ENCODE assay signal across 19 cellular contexts in the genomic region with DNA sequence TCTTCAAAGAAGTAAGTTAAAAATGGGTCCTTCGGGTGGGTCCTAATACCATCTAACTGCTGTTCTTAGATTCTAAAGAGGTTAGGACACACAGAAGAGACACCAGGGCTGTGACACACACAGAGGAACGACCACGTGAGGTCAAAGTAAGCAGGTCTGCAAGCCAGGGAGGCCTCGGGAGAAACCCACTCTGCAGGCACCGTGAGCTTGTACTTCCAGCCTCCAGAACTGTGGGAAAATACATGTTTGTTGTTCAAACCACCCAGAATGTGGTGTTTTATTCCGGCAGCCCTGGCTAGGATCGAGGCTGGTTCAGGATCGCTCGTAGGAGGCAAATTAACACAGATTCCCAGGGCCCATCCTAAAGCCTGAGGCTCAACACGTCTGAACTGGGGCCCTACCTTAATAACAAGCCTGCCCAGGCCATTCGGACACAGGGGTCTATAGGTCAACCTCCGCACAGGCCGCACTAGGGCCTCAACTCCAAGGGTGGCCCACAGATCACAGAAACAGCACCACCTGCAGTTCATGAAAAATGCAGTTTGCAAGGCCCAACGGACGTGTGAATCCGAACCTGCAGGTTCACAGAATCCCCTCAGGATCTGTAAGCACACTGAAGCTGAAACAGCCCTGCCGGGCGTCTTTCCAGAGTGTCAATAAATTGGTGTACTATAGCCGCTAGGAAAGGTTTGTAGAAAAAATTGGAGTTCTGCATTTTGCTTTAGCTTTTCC.
"Had no signal": no experiment of that assay in that cellular context is flagged by ENCODE, and none has a peak within 500 bp of the region (broad histone marks: within the 10 kb centered on the region; RNA-seq: fewer than 3 reads in every experiment).

No MANE protein-coding gene starts in this region.

- H3K4me2 ChIP-seq: SK-N-SH had no signal

- H3K9me3 ChIP-seq: ascending aorta, lower lobe of right lung, neutrophil, SK-N-SH had no signal

- FAIRE-seq: keratinocyte had no signal

- H3K27me3 Mint-ChIP-seq: activated CD8-positive, alpha-beta T cell treated with anti-CD3 and anti-CD28 coated beads for 36 hours; activated naive CD4-positive, alpha-beta T cell treated with anti-CD3 and anti-CD28 coated beads, Interleukin-2, amount 50 U/mL, for 24 hours; central memory CD8-positive, alpha-beta T cell; T-cell had no signal

- H3K27ac ChIP-seq: ascending aorta, lower lobe of right lung, neutrophil had no signal

- DNase-seq: activated CD4-positive, alpha-beta T cell treated with anti-CD3 and anti-CD28 coated beads for 48 hours; activated CD4-positive, CD25-positive, alpha-beta regulatory T cell; activated CD8-positive, alpha-beta T cell treated with anti-CD3 and anti-CD28 coated beads for 36 hours; activated gamma-delta T cell; activated T-cell treated with anti-CD3 and anti-CD28 coated beads, Interleukin-2, amount 50 U/mL, for 72 hours; effector memory CD4-positive, alpha-beta T cell; foreskin melanocyte; lower lobe of right lung; natural killer cell; SK-N-SH; stimulated activated naive CD4-positive, alpha-beta T cell treated with Interleukin-2 at 50 U/mL for 16 hours; T-helper 9 cell; trophoblast cell had no signal

- H3K4me3 ChIP-seq: ascending aorta, lower lobe of right lung had no signal

- H3K9ac ChIP-seq: SK-N-SH had no signal

- H3K27me3 ChIP-seq: ascending aorta, neutrophil had no signal

- H3K27ac Mint-ChIP-seq: activated CD8-positive, alpha-beta T cell treated with anti-CD3 and anti-CD28 coated beads for 36 hours; activated naive CD4-positive, alpha-beta T cell treated with anti-CD3 and anti-CD28 coated beads, Interleukin-2, amount 50 U/mL, for 24 hours; activated T-cell treated with anti-CD3 and anti-CD28 coated beads, Interleukin-2, amount 50 U/mL, for 72 hours; T-cell had no signal

- H3K4me3 Mint-ChIP-seq: activated CD8-positive, alpha-beta T cell treated with anti-CD3 and anti-CD28 coated beads for 36 hours; activated naive CD4-positive, alpha-beta T cell treated with anti-CD3 and anti-CD28 coated beads, Interleukin-2, amount 50 U/mL, for 24 hours; activated T-cell treated with anti-CD3 and anti-CD28 coated beads, Interleukin-2, amount 50 U/mL, for 72 hours; central memory CD8-positive, alpha-beta T cell; natural killer cell; T-cell had no signal

- H3K4me1 ChIP-seq: ascending aorta had no signal

- ATAC-seq: activated CD8-positive, alpha-beta T cell treated with anti-CD3 and anti-CD28 coated beads for 36 hours; activated T-cell treated with anti-CD3 and anti-CD28 coated beads, Interleukin-2, amount 50 U/mL, for 72 hours; T-cell had no signal

- H3K9me3 Mint-ChIP-seq: activated CD8-positive, alpha-beta T cell treated with anti-CD3 and anti-CD28 coated beads for 36 hours; activated naive CD4-positive, alpha-beta T cell treated with anti-CD3 and anti-CD28 coated beads, Interleukin-2, amount 50 U/mL, for 24 hours; activated T-cell treated with anti-CD3 and anti-CD28 coated beads, Interleukin-2, amount 50 U/mL, for 72 hours; central memory CD8-positive, alpha-beta T cell; natural killer cell; T-cell had no signal
